31 cellular contexts compared by ENCODE assay signal in the genomic region with DNA sequence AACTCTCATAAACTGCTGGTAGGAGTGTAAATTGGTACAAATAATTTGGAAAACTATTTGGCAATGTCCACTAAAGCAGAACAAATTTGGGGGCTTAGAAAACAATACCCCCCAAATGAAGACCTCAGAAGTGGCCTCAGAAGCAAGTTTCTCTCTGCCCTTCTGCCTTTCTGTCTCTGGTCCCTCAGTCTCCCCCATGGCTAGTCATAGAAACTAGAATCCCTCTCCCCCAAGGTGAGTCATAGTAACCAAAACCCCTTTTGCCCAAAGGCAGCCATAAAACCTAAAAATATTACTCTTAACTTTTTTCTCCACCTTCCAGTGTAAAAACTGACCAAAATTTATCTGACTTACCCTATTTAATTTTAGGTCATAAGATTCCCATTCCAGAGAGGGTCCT.
"Had no signal": no experiment of that assay in that cellular context is flagged by ENCODE, and none has a peak within 500 bp of the region (broad histone marks: within the 10 kb centered on the region; RNA-seq: fewer than 3 reads in every experiment).

No MANE protein-coding gene starts in this region.

- H3K4me3 ChIP-seq: adrenal gland, ascending aorta, body of pancreas, breast epithelium, cardiac muscle cell had no signal

- H3K9me3 ChIP-seq: adrenal gland, ascending aorta, body of pancreas, breast epithelium had no signal

- H3K27ac ChIP-seq: adrenal gland, ascending aorta, body of pancreas, brain microvascular endothelial cell, breast epithelium, cardiac muscle cell had no signal

- DNase-seq: activated effector memory CD4-positive, alpha-beta T cell treated with anti-CD3 and anti-CD28 coated beads, Interleukin-2, amount 50 U/mL, for 16 hours; activated effector memory CD4-positive, alpha-beta T cell treated with Interleukin-2 at 50 U/mL for 16 hours; activated gamma-delta T cell; activated gamma-delta T cell treated with Interleukin-2 at 50 U/mL for 16 hours; activated naive CD4-positive, alpha-beta T cell; activated naive CD4-positive, alpha-beta T cell treated with anti-CD3 and anti-CD28 coated beads for 36 hours; activated naive CD4-positive, alpha-beta T cell treated with anti-CD3 and anti-CD28 coated beads, Interleukin-2, amount 10 ng/mL, durations not matched to agents 7 days and 5 days; activated naive CD4-positive, alpha-beta T cell treated with anti-CD3 and anti-CD28 coated beads, Interleukin-2, amount 50 U/mL, for 16 hours; activated naive CD4-positive, alpha-beta T cell treated with Interleukin-2 at 50 U/mL for 16 hours; activated naive CD8-positive, alpha-beta T cell treated with anti-CD3 and anti-CD28 coated beads for 36 hours; activated naive CD8-positive, alpha-beta T cell treated with anti-CD3 and anti-CD28 coated beads, Interleukin-2, amount 10 ng/mL, durations not matched to agents 7 days and 5 days; activated naive CD8-positive, alpha-beta T cell treated with anti-CD3 and anti-CD28 coated beads, Interleukin-2, amount 50 U/mL, for 24 hours; activated T-cell treated with anti-CD3 and anti-CD28 coated beads, Interleukin-2, amount 50 U/mL, for 24 hours; activated T-cell treated with anti-CD3 and anti-CD28 coated beads, Interleukin-2, amount 50 U/mL, for 4 hours; activated T-cell treated with anti-CD3 and anti-CD28 coated beads, Interleukin-2, amount 50 U/mL, for 48 hours; activated T-cell treated with anti-CD3 and anti-CD28 coated beads, Interleukin-2, amount 50 U/mL, for 72 hours; adrenal gland; amniotic stem cell; amygdala; anterior cingulate cortex; aorta; body of pancreas; brain microvascular endothelial cell; caudate nucleus; central memory CD4-positive, alpha-beta T cell; cerebellar nuclear complex had no signal

- H3K27me3 ChIP-seq: adrenal gland, ascending aorta, body of pancreas, brain microvascular endothelial cell, breast epithelium, cardiac muscle cell had no signal

- H3K36me3 ChIP-seq: adrenal gland, ascending aorta, brain microvascular endothelial cell, breast epithelium, cardiac muscle cell had no signal

- ATAC-seq: activated naive CD4-positive, alpha-beta T cell treated with anti-CD3 and anti-CD28 coated beads, Interleukin-2, amount 50 U/mL, for 72 hours; activated naive CD8-positive, alpha-beta T cell treated with anti-CD3 and anti-CD28 coated beads, Interleukin-2, amount 50 U/mL, for 24 hours; activated T-cell treated with anti-CD3 and anti-CD28 coated beads, Interleukin-2, amount 50 U/mL, for 4 hours; activated T-cell treated with anti-CD3 and anti-CD28 coated beads, Interleukin-2, amount 50 U/mL, for 72 hours; activated T-helper 17 cell treated with anti-CD3 and anti-CD28 coated beads, Interleukin-2, amount 50 U/mL, for 72 hours; body of pancreas had no signal

- H3K4me1 ChIP-seq: adrenal gland, ascending aorta, body of pancreas, breast epithelium had no signal
